8 cellular contexts compared by ENCODE assay signal in the genomic region with DNA sequence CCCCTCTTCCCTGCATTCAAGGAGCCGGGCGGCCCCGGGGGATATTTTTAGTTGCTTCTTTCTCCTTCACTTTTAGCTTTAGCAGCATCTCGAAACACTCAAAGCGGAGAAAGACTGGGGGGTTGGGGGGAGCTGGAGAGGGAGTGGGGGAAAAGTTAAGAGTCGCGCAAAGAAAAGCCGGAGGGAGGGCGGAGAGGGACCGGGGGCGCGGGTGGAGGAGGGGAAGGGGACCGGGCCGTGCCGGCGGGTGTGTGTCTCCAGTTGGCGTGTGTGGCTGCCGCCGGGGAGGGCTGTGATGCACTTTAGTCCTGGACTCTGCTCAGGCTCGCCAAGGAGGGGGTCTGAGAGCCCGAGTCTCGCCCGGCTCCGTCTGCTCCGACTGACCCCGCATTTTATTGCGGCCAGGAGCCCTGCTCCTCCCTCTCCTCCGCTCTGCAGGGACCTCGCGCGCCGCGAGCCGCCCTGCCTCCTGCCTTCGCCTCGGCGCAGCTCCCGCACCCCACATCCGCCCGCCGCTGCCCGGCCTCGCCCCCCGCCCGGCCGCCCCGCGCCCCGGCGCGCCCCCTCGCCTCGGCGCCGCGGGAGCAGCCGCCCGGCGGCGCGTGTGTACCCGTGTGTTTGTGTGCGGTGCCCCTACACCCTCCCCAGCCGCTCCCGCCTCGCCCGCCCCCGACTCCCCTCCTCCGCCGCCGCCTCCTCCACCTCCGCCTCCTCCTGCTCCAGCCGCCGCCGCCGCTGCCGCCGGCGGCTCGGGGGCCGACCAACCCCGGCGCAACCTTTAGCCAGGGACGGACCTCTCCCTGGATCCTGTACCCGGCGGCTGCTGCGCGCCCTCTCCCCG. TPM values are rescaled to one million over a fixed set of nuclear protein-coding genes. Genes with fewer than 3 reads are reported as not detected.
DNase-seq lines count a peak whose midpoint lies in the region; ATAC-seq and TF ChIP-seq lines count a peak whose summit lies in the region.

No MANE protein-coding gene starts in this region.

- H4K20me1 ChIP-seq in DND-41 (ENCODE audit: insufficient read depth, low read length) = 0 out of 2 replicates have a peak, but pooled peaks cover 3% of the 10 kb centered on the region

- peak; percentile 62 for ATAC-seq in DND-41 (ENCODE audit: insufficient read depth, low read depth)
- ATAC-seq in GM21786 (IDR thresholded peaks at IDR 0.05; ENCODE audit: unreplicated experiment) = no peak

- WGBS in endodermal cell (ENCODE audit: insufficient coverage in 1 of 2, insufficient read length in 1 of 2), 2 experiments = 0% methylated on average over 17 to 84 of the region's 89 CpGs

- no peaks in the 10 kb centered on the region for H3K9me3 Mint-ChIP-seq in endodermal cell

- H3K4me2 ChIP-seq in DND-41 (ENCODE audit: insufficient read depth, low read length) = peak overlapping the region; percentile 88

- H3K9me3 ChIP-seq in DND-41 (ENCODE audit: insufficient read depth, low read length, severe bottlenecking) (no peaks in the 10 kb centered on the region), endodermal cell (ENCODE audit: control insufficient read depth, low read length) (no peaks in the 10 kb centered on the region)

- H3K4me1 Mint-ChIP-seq in endodermal cell = peaks cover 28% of the 10 kb centered on the region

- H3K27ac ChIP-seq in DND-41 (ENCODE audit: low read length) (no peak overlapping the region), endodermal cell (ENCODE audit: low read depth, low read length) (peak overlapping the region; percentile 91)

- peak overlapping the region; percentile 50; the same call in 1 of the 2 replicates for H3K9ac ChIP-seq in DND-41 (ENCODE audit: low read depth, low read length)
- peak overlapping the region; percentile 87 for H3K9ac ChIP-seq in endodermal cell (ENCODE audit: extremely low read depth, low read length, poor library complexity, severe bottlenecking)

- peaks cover 23% of the 10 kb centered on the region for H3K4me1 ChIP-seq in DND-41 (ENCODE audit: insufficient read depth, low read length)
- H3K4me1 ChIP-seq in endodermal cell (ENCODE audit: control insufficient read depth, insufficient read depth, low read length) = no peaks in the 10 kb centered on the region

- H3K4me3 ChIP-seq in DND-41 (ENCODE audit: low read depth in 1 of 2, low read length in 2 of 2) = peak overlapping the region; percentile 30 to 64; a peak in 3 of 4 replicates
- H3K4me3 ChIP-seq in H7 (ENCODE audit: insufficient read depth, low read depth, low read length) = peak overlapping the region; percentile 94
- peak overlapping the region; percentile 95 for H3K4me3 ChIP-seq in endodermal cell (ENCODE audit: low read length)

- no peaks in the 10 kb centered on the region for H3K79me2 ChIP-seq in DND-41 (ENCODE audit: insufficient read depth, low read length)

- peak overlapping the region; percentile 91 for H3K4me3 Mint-ChIP-seq in endodermal cell

- H3K36me3 Mint-ChIP-seq in endodermal cell (ENCODE audit: low read depth) = peaks cover 4% of the 10 kb centered on the region

- H3K36me3 ChIP-seq in DND-41 (ENCODE audit: insufficient read depth, low read length) (no peaks in the 10 kb centered on the region), H7 (replicated peaks; ENCODE audit: control insufficient read depth, insufficient read depth, low read length) (no peaks in the 10 kb centered on the region), endodermal cell (ENCODE audit: control insufficient read depth, insufficient read depth, low read length) (peaks cover 10% of the 10 kb centered on the region)

- H3K27me3 Mint-ChIP-seq in endodermal cell (ENCODE audit: insufficient read depth) = peaks cover 5% of the 10 kb centered on the region

- DNase-seq in DND-41 (peak; percentile 38), H7 (peak; percentile 85), NCI-H510A treated with DMSO at 0.1 percent for 48 hours (lab: John Stamatoyannopoulos, UW) (peak; percentile 18), endodermal cell (peak; percentile 86), mesenteric fat pad (ENCODE audit: low spot score) (peak; percentile 92)
- peak; percentile 57 for DNase-seq in activated CD8-positive, alpha-beta memory T cell treated with anti-CD3 and anti-CD28 coated beads, Interleukin-2, amount 50 U/mL, for 4 hours
- DNase-seq in stimulated activated CD8-positive, alpha-beta memory T cell treated with anti-CD3 and anti-CD28 coated beads, Interleukin-15, amount 100 ng/mL, for 4 hours (ENCODE audit: low read depth in 2 of 2) = peak; percentile 22 to 27

- H3K27ac Mint-ChIP-seq in endodermal cell = peak overlapping the region; percentile 70

- peaks cover 80% of the 10 kb centered on the region for H3K27me3 ChIP-seq in DND-41 (ENCODE audit: insufficient read depth, low read length, poor library complexity)
- no peaks in the 10 kb centered on the region for H3K27me3 ChIP-seq in H7 (ENCODE audit: control insufficient read depth, insufficient read depth, low read length)
- no peaks in the 10 kb centered on the region for H3K27me3 ChIP-seq in endodermal cell (ENCODE audit: control insufficient read depth, insufficient read depth, low read length, poor library complexity, severe bottlenecking)

- no peak overlapping the region; the same call in 1 of the 2 replicates for H2AFZ ChIP-seq in DND-41 (ENCODE audit: low read depth, low read length)

- no peak for TF ChIP-seq CTCF in DND-41 (IDR thresholded peaks at IDR 0.05; ENCODE audit: borderline replicate concordance, extremely low read depth, low read length, poor library complexity, severe bottlenecking)
- no peak for TF ChIP-seq CTCF in endodermal cell (conservative IDR thresholded peaks at IDR 0.05)

RNA-seq across cellular contexts. Expression of a gene that starts 1.4 kb away (rescaled TPM):
- total RNA-seq in H7 (2014; rRNA removed; shearing (Covaris generic)) = 6.2 and 12.4 TPM in 2 replicates
- total RNA-seq in endodermal cell = 10 to 100 TPM; 33.0 to 34.9 TPM
- polyA plus RNA-seq in endodermal cell (2013, experiment 1 of 2) = 22.4 TPM
- 21.8 TPM for polyA plus RNA-seq in endodermal cell (2013, experiment 2 of 2)
- 10.5 TPM for total RNA-seq in mesenteric fat pad

Comparison
In these comparisons a context has a peak if more than half of its experiments do, and no peak if none do; other contexts are left out.
1. DNase-seq: peak in every context shown above with its lines; median percentile 92 in mesenteric fat pad; 86 in endodermal cell; 85 in H7; 57 in activated CD8-positive, alpha-beta memory T cell treated with anti-CD3 and anti-CD28 coated beads, Interleukin-2, amount 50 U/mL, for 4 hours; 38 in DND-41; 24 in stimulated activated CD8-positive, alpha-beta memory T cell treated with anti-CD3 and anti-CD28 coated beads, Interleukin-15, amount 100 ng/mL, for 4 hours; 18 in NCI-H510A treated with DMSO at 0.1 percent for 48 hours.